ENCODE assay signal across 10 cellular contexts in genomic region chr6:152232494-152233151, GRCh38.
DNase-seq lines count a peak whose midpoint lies in the region; ATAC-seq, FAIRE-seq and TF ChIP-seq lines count a peak whose summit lies in the region.
"Had no signal": no experiment of that assay in that cellular context is flagged by ENCODE, and none has a peak within 500 bp of the region (broad histone marks: within the 10 kb centered on the region; RNA-seq: fewer than 3 reads in every experiment).

No MANE protein-coding gene starts in this region.

- H3K27ac Mint-ChIP-seq in nephron progenitor cell: no peak overlapping the region

- H3K4me3 ChIP-seq in ACC112 (ENCODE audit: low read depth, low read length) (no peak overlapping the region), astrocyte of the spinal cord (ENCODE audit: low read depth, low read length) (no peak overlapping the region), HepG2 (replicated peaks in 1 of 3; ENCODE audit: insufficient read depth in 1 of 3, low read depth in 2 of 3, low read length in 3 of 3) (no peak overlapping the region)

- in situ Hi-C loops in astrocyte of the spinal cord (cut with HindIII; ENCODE audit: low sequenced_read_pairs): no loop called here
- in situ Hi-C loops in HepG2 (cut with HindIII; ENCODE audit: extremely low pct_ligation_motif_present, low pct_unique_long_range_greater_than_20kb): no loop called here

- H3K36me3 Mint-ChIP-seq in nephron progenitor cell (ENCODE audit: low read depth): peaks cover 33% of the 10 kb centered on the region

- H3K9ac ChIP-seq in HepG2 (ENCODE audit: insufficient read depth, low read depth, low read length): no peak overlapping the region
- H3K9ac ChIP-seq: parathyroid adenoma had no signal

- TF ChIP-seq POLR2A in HepG2 (IDR thresholded peaks at IDR 0.05; ENCODE audit: insufficient read depth in 1 of 2, low read depth in 2 of 2, low read length in 2 of 2): no peak

- no peaks in the 10 kb centered on the region for H3K9me3 Mint-ChIP-seq in nephron progenitor cell

- peak; percentile 67 for ATAC-seq in HepG2

- H3K79me2 ChIP-seq in ACC112 (ENCODE audit: control insufficient read depth, insufficient read depth, low read length, unreplicated experiment): no peaks in the 10 kb centered on the region
- H3K79me2 ChIP-seq in HepG2 (ENCODE audit: insufficient read depth, low read length): no peaks in the 10 kb centered on the region
- H3K79me2 ChIP-seq: parathyroid adenoma had no signal

- H4K20me1 ChIP-seq in HepG2 (ENCODE audit: insufficient read depth, low read length): no peaks in the 10 kb centered on the region

- no peaks in the 10 kb centered on the region for H3K27me3 Mint-ChIP-seq in nephron progenitor cell (ENCODE audit: low read depth, poor library complexity)

- H3K9me3 ChIP-seq in HepG2 (ENCODE audit: low read length): no peaks in the 10 kb centered on the region

- WGBS in HepG2 (ENCODE audit: low lambda C conversion rate): 81% methylated on average over 5 of the region's 5 CpGs

- no peak overlapping the region for H3K4me2 ChIP-seq in HepG2 (ENCODE audit: low read depth, low read length)

- H3K4me1 Mint-ChIP-seq in nephron progenitor cell: no peaks in the 10 kb centered on the region

- FAIRE-seq in HepG2 (lab: Jason Lieb, UNC): peak; percentile 40
- FAIRE-seq: colon had no signal

- no peak overlapping the region for H3K4me3 Mint-ChIP-seq in nephron progenitor cell

- TF ChIP-seq EP300 in HepG2 (IDR thresholded peaks at IDR 0.05; ENCODE audit: low read depth in 2 of 2, low read length in 2 of 2) (no peak), HepG2 (CRISPR knock-in tag; IDR thresholded peaks at IDR 0.05; ENCODE audit: borderline replicate concordance) (no peak)

- H2AFZ ChIP-seq in ACC112 (ENCODE audit: low read length, unreplicated experiment): peak overlapping the region; percentile 28
- H2AFZ ChIP-seq in HepG2 (ENCODE audit: low read length): no peak overlapping the region
- H2AFZ ChIP-seq: parathyroid adenoma had no signal

- H3K36me3 ChIP-seq in ACC112 (ENCODE audit: insufficient read depth, low read length): peaks cover 12% of the 10 kb centered on the region; the same call in 1 of the 2 replicates
- no peaks in the 10 kb centered on the region for H3K36me3 ChIP-seq in HepG2 (replicated peaks in 1 of 2; ENCODE audit: control insufficient read depth in 1 of 2, insufficient read depth in 2 of 2, low read length in 2 of 2)

- intact Hi-C loops in HepG2 (cut with micrococcal nuclease; ENCODE audit: unreplicated experiment): no loop called here

- DNase-seq in NCI-H82 (lab: John Stamatoyannopoulos, UW) (peak; percentile 44), astrocyte of the spinal cord (ENCODE audit: low read depth, low spot score) (peak; percentile 49), HepG2 (ENCODE audit: low spot score) (peak; percentile 9), NCI-H748 (lab: John Stamatoyannopoulos, UW; ENCODE audit: unreplicated experiment) (no peak), nephron progenitor cell (no peak), kidney tubule cell (ENCODE audit: low spot score) (no peak), HK-2 (ENCODE audit: unreplicated experiment) (no peak)

- POLR2A ChIA-PET in HepG2 (lab: Yijun Ruan, JAX): no interaction called here

- no peaks in the 10 kb centered on the region for H3K27me3 ChIP-seq in ACC112 (ENCODE audit: insufficient read depth, low read length)
- H3K27me3 ChIP-seq in HepG2 (ENCODE audit: control insufficient read depth in 1 of 2, insufficient read depth in 2 of 2, low read length in 2 of 2): no peaks in the 10 kb centered on the region

- CTCF ChIA-PET in HepG2 (lab: Yijun Ruan, JAX; ENCODE audit: low intra/inter-chr PET ratio, low total read pairs): no interaction called here

- peak overlapping the region; percentile 73 for H3K27ac ChIP-seq in ACC112 (ENCODE audit: low read depth, low read length)
- no peak overlapping the region for H3K27ac ChIP-seq in HepG2 (ENCODE audit: extremely low read length, insufficient read depth, low read length)
- H3K27ac ChIP-seq: parathyroid adenoma had no signal

- H3K4me1 ChIP-seq in ACC112 (ENCODE audit: control insufficient read depth, insufficient read depth, low read length, unreplicated experiment) (peaks cover 15% of the 10 kb centered on the region), HepG2 (ENCODE audit: insufficient read depth, low read length) (no peaks in the 10 kb centered on the region)
- H3K4me1 ChIP-seq: parathyroid adenoma had no signal

- no TSS peak for BruUV-seq in HepG2 (replicated peaks; lab: Mats Ljungman, UMichigan)

- no peak for TF ChIP-seq CTCF in astrocyte of the spinal cord (IDR thresholded peaks at IDR 0.05; ENCODE audit: low read depth, low read length)
- TF ChIP-seq CTCF in HepG2 (CRISPR knock-in tag; IDR thresholded peaks at IDR 0.05): no peak
- no peak for TF ChIP-seq CTCF in nephron progenitor cell (IDR thresholded peaks at IDR 0.05)

- TF ChIP-seq RAD21 in HepG2 (CRISPR knock-in tag; IDR thresholded peaks at IDR 0.05): no peak

TF ChIP-seq in HepG2, 621 proteins besides CTCF, POLR2A, EP300 and RAD21:
- TF ChIP-seq, protein P1, sequence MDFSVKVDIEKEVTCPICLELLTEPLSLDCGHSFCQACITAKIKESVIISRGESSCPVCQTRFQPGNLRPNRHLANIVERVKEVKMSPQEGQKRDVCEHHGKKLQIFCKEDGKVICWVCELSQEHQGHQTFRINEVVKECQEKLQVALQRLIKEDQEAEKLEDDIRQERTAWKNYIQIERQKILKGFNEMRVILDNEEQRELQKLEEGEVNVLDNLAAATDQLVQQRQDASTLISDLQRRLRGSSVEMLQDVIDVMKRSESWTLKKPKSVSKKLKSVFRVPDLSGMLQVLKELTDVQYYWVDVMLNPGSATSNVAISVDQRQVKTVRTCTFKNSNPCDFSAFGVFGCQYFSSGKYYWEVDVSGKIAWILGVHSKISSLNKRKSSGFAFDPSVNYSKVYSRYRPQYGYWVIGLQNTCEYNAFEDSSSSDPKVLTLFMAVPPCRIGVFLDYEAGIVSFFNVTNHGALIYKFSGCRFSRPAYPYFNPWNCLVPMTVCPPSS (IDR thresholded peaks at IDR 0.05): no peak
- peak; percentile 5; the same call in 1 of the 2 replicates for TF ChIP-seq STAG1 (CRISPR knock-in tag; IDR thresholded peaks at IDR 0.05)
- no peak for TF ChIP-seq ZNF143 (CRISPR knock-in tag; IDR thresholded peaks at IDR 0.05)
TF ChIP-seq in HepG2: peak in this region for 1.

Comparison
In these comparisons a context has a peak if more than half of its experiments do, and no peak if none do; other contexts are left out.
1. DNase-seq: peak in NCI-H82 (single experiment), astrocyte of the spinal cord (single experiment) and HepG2 (single experiment); none in NCI-H748 (single experiment), nephron progenitor cell (single experiment), kidney tubule cell (single experiment) and HK-2 (single experiment).